In the genomic region with DNA sequence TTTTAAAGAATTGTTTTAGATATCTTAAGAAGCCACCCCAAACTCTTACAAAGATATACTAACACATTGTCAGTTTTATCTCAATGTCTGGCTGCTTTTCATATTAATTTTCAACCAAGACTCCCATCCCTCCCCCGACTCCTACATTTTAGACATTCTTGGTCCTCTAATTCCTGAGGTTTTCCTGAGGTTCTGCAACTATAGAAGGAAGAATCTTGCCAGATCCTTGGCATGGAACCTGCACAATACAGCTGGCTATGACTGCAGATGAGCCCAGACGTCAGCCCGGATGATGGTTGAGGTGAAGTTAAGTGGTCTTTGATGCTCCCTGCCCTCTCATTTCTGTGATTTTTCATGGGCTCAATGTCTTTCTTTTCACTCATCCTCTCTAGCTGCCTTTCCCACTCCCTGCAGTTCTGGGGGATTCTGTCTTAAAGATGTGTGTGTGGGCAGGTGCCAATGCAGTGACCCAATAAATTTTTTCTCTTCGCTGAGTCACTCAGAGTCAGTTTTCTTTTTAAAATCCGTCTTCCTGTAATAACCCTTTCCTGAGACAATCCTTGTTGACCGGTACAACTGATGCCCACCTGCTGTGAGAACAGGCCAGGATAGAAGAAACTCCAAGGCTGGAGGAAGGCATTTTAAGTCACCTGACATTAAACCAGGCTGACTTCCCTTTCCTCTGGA, we compare ENCODE assay signal across 17 cellular contexts.
A peak's percentile ranks its signal among the peaks of the same experiment; 100 is the strongest.
DNase-seq lines count a peak whose midpoint lies in the region; ATAC-seq, FAIRE-seq and TF ChIP-seq lines count a peak whose summit lies in the region.
"Had no signal": no experiment of that assay in that cellular context is flagged by ENCODE, and none has a peak within 500 bp of the region (broad histone marks: within the 10 kb centered on the region; RNA-seq: fewer than 3 reads in every experiment).

No MANE protein-coding gene starts in this region.

- CTCF ChIA-PET in SK-N-SH (lab: Yijun Ruan, JAX) = no interaction called here

- no peaks in the 10 kb centered on the region for H3F3A ChIP-seq in SK-N-SH (replicated peaks; ENCODE audit: insufficient read depth)
- H3F3A ChIP-seq in smooth muscle cell (ENCODE audit: low read depth) = peaks cover 7% of the 10 kb centered on the region

- H2AFZ ChIP-seq in SK-N-SH (ENCODE audit: low read depth) = no peak overlapping the region
- peak overlapping the region; percentile 59 for H2AFZ ChIP-seq in smooth muscle cell (ENCODE audit: low read depth)

- no peaks in the 10 kb centered on the region for H3K79me2 ChIP-seq in SK-N-SH (ENCODE audit: insufficient read depth)
- no peaks in the 10 kb centered on the region for H3K79me2 ChIP-seq in smooth muscle cell (ENCODE audit: low read depth)

- peak; percentile 5 for DNase-seq in ELR (ENCODE audit: low read depth)
- DNase-seq in SK-N-SH = no peak
- peak; percentile 52 for DNase-seq in fibroblast of the aortic adventitia (ENCODE audit: low read depth)
- DNase-seq in smooth muscle cell (lab: John Stamatoyannopoulos, UW; ENCODE audit: unreplicated experiment) = no peak
- no peak for DNase-seq in upper lobe of right lung
- no peak for DNase-seq in GM19239 (ENCODE audit: insufficient read length, low spot score)
- DNase-seq in DMS53 treated with DMSO at 0.1 percent for 48 hours (lab: John Stamatoyannopoulos, UW; ENCODE audit: unreplicated experiment) = no peak
- DNase-seq: activated naive CD8-positive, alpha-beta T cell treated with anti-CD3 and anti-CD28 coated beads, Interleukin-2, amount 10 ng/mL, durations not matched to agents 7 days and 5 days; hypothalamus; NCI-H146; NCI-H446; stimulated activated CD4-positive, alpha-beta T cell treated with anti-CD3 and anti-CD28 coated beads, Interleukin-1b, Interleukin-23, amount 100 ng/mL, for 48 hours; stomach had no signal

- TF ChIP-seq CTCF in SK-N-SH (IDR thresholded peaks at IDR 0.05) (no peak), fibroblast of the aortic adventitia (IDR thresholded peaks at IDR 0.05; ENCODE audit: insufficient read depth, low read length) (no peak), smooth muscle cell (IDR thresholded peaks at IDR 0.05; ENCODE audit: borderline replicate concordance, insufficient read depth, poor library complexity, severe bottlenecking) (no peak), upper lobe of right lung (IDR thresholded peaks at IDR 0.05) (no peak)

- no peaks in the 10 kb centered on the region for H4K20me1 ChIP-seq in SK-N-SH (ENCODE audit: insufficient read depth)
- no peaks in the 10 kb centered on the region for H4K20me1 ChIP-seq in smooth muscle cell (ENCODE audit: low read depth)
- H4K20me1 ChIP-seq: BLaER1 had no signal

- POLR2A ChIA-PET in SK-N-SH (lab: Yijun Ruan, JAX) = no interaction called here

- no peak overlapping the region for H3K4me3 ChIP-seq in SK-N-SH (ENCODE audit: low read depth in 2 of 2, low read length in 1 of 2)
- no peak overlapping the region for H3K4me3 ChIP-seq in fibroblast of the aortic adventitia (ENCODE audit: low read depth, low read length)
- H3K4me3 ChIP-seq in smooth muscle cell = no peak overlapping the region
- no peak overlapping the region for H3K4me3 ChIP-seq in upper lobe of right lung
- H3K4me3 ChIP-seq: BLaER1, HAP-1, stomach had no signal

- H3K4me2 ChIP-seq in SK-N-SH (peak overlapping the region; percentile 13; the same call in 1 of the 2 replicates), smooth muscle cell (peak overlapping the region; percentile 32)
- H3K4me2 ChIP-seq: BLaER1 had no signal

- intact Hi-C loops in upper lobe of right lung (cut with DNase I) = no loop called here

- H3K27ac ChIP-seq in SK-N-SH (ENCODE audit: low read depth in 2 of 2, low read length in 1 of 2) = peak overlapping the region in 1 of 2 experiments; percentile 53; a peak in 1 of 4 replicates
- H3K27ac ChIP-seq in smooth muscle cell (ENCODE audit: low read depth) = peak overlapping the region; percentile 57
- H3K27ac ChIP-seq in upper lobe of right lung = no peak overlapping the region
- H3K27ac ChIP-seq: BLaER1, stomach had no signal

- no peak for ATAC-seq in upper lobe of right lung
- ATAC-seq: Right ventricle myocardium inferior had no signal

- H3K4me1 ChIP-seq in SK-N-SH (ENCODE audit: control insufficient read depth in 1 of 2, insufficient read depth in 2 of 2, low read depth in 1 of 2, low read length in 1 of 2) (peaks cover 3 to 6% of the 10 kb centered on the region in 2 experiments; a peak in 3 of 4 replicates), smooth muscle cell (ENCODE audit: low read depth) (no peaks in the 10 kb centered on the region), upper lobe of right lung (no peaks in the 10 kb centered on the region)
- H3K4me1 ChIP-seq: BLaER1, HAP-1, stomach had no signal

- peaks cover 0 to 4% of the 10 kb centered on the region in 2 experiments for H3K36me3 ChIP-seq in SK-N-SH (replicated peaks in 1 of 2; ENCODE audit: control insufficient read depth in 1 of 2, insufficient read depth in 2 of 2, low read length in 1 of 2)
- no peaks in the 10 kb centered on the region for H3K36me3 ChIP-seq in smooth muscle cell (ENCODE audit: low read depth)
- no peaks in the 10 kb centered on the region for H3K36me3 ChIP-seq in upper lobe of right lung
- H3K36me3 ChIP-seq: BLaER1, HAP-1, stomach had no signal

- 60% methylated on average over 6 of the region's 6 CpGs for WGBS in SK-N-SH (ENCODE audit: low lambda C conversion rate)
- WGBS in smooth muscle cell (ENCODE audit: low lambda C conversion rate) = 55% methylated on average over 6 of the region's 6 CpGs

- no peak for TF ChIP-seq RAD21 in SK-N-SH (IDR thresholded peaks at IDR 0.05; ENCODE audit: low read length)

- no peaks in the 10 kb centered on the region for H3K9me2 ChIP-seq in SK-N-SH

- H3K9me3 ChIP-seq in SK-N-SH (0 out of 2 replicates have a peak, but pooled peaks cover 7% of the 10 kb centered on the region), smooth muscle cell (replicated peaks; ENCODE audit: low read depth) (peaks cover 4% of the 10 kb centered on the region), upper lobe of right lung (no peaks in the 10 kb centered on the region)
- H3K9me3 ChIP-seq: BLaER1, HAP-1 had no signal

- H3K9ac ChIP-seq in SK-N-SH (no peak overlapping the region), smooth muscle cell (ENCODE audit: low read depth) (no peak overlapping the region)
- H3K9ac ChIP-seq: BLaER1 had no signal

- H3K27me3 ChIP-seq in SK-N-SH (ENCODE audit: insufficient read depth) (no peaks in the 10 kb centered on the region), smooth muscle cell (ENCODE audit: low read depth) (no peaks in the 10 kb centered on the region), upper lobe of right lung (no peaks in the 10 kb centered on the region)
- H3K27me3 ChIP-seq: BLaER1, stomach had no signal

- no peak for FAIRE-seq in GM19239 (lab: Jason Lieb, UNC)
- FAIRE-seq: D721Med had no signal

- TF ChIP-seq EP300 in SK-N-SH (IDR thresholded peaks at IDR 0.05; ENCODE audit: borderline replicate concordance in 1 of 2, low read depth in 1 of 2, low read length in 1 of 2) = peak in 1 of 2 experiments; percentile 30; a peak in 1 of 4 replicates

TF ChIP-seq in SK-N-SH, 30 proteins besides CTCF, POLR2A, EP300 and RAD21 (continues in another document):
- peak; percentile 43; the same call in 1 of the 2 replicates for TF ChIP-seq NFIC (IDR thresholded peaks at IDR 0.05; ENCODE audit: borderline replicate concordance)
- TF ChIP-seq, protein P1, sequence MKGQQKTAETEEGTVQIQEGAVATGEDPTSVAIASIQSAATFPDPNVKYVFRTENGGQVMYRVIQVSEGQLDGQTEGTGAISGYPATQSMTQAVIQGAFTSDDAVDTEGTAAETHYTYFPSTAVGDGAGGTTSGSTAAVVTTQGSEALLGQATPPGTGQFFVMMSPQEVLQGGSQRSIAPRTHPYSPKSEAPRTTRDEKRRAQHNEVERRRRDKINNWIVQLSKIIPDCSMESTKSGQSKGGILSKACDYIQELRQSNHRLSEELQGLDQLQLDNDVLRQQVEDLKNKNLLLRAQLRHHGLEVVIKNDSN (IDR thresholded peaks at IDR 0.05; ENCODE audit: borderline replicate concordance, low read depth) = no peak
- no peak for TF ChIP-seq EZH2phosphoT487 (IDR thresholded peaks at IDR 0.05; ENCODE audit: borderline replicate concordance, low read depth)
- no peak for TF ChIP-seq TEAD4 (IDR thresholded peaks at IDR 0.05; ENCODE audit: borderline replicate concordance, insufficient read depth)
- TF ChIP-seq ELF1 (IDR thresholded peaks at IDR 0.05) = no peak
- peak; percentile 52; the same call in 1 of the 2 replicates for TF ChIP-seq TCF12 (IDR thresholded peaks at IDR 0.05)
- no peak for TF ChIP-seq RXRA (IDR thresholded peaks at IDR 0.05; ENCODE audit: borderline replicate concordance, low read depth)
- TF ChIP-seq MEF2A (IDR thresholded peaks at IDR 0.05; ENCODE audit: borderline replicate concordance, low read depth) = no peak
- TF ChIP-seq JUND (IDR thresholded peaks at IDR 0.05) = no peak; the same call in 1 of the 2 replicates
- TF ChIP-seq, protein P2, sequence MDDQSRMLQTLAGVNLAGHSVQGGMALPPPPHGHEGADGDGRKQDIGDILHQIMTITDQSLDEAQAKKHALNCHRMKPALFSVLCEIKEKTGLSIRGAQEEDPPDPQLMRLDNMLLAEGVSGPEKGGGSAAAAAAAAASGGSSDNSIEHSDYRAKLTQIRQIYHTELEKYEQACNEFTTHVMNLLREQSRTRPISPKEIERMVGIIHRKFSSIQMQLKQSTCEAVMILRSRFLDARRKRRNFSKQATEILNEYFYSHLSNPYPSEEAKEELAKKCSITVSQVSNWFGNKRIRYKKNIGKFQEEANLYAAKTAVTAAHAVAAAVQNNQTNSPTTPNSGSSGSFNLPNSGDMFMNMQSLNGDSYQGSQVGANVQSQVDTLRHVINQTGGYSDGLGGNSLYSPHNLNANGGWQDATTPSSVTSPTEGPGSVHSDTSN (IDR thresholded peaks at IDR 0.05) = 0 out of 2 replicates have a peak, but pooled peaks have one; percentile 2
- no peak for TF ChIP-seq YY1 (IDR thresholded peaks at IDR 0.05; ENCODE audit: low read depth)
- no peak for TF ChIP-seq GATA2 (CRISPR knock-in tag; IDR thresholded peaks at IDR 0.05)
- no peak for TF ChIP-seq MXI1 (IDR thresholded peaks at IDR 0.05; ENCODE audit: low read depth, low read length)
- TF ChIP-seq NRF1 (IDR thresholded peaks at IDR 0.05; ENCODE audit: low read depth, low read length) = no peak
- TF ChIP-seq, protein P3, sequence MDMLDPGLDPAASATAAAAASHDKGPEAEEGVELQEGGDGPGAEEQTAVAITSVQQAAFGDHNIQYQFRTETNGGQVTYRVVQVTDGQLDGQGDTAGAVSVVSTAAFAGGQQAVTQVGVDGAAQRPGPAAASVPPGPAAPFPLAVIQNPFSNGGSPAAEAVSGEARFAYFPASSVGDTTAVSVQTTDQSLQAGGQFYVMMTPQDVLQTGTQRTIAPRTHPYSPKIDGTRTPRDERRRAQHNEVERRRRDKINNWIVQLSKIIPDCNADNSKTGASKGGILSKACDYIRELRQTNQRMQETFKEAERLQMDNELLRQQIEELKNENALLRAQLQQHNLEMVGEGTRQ (IDR thresholded peaks at IDR 0.05; ENCODE audit: borderline replicate concordance, low read depth, low read length) = no peak

Comparison
In these comparisons a context has a peak if more than half of its experiments do, and no peak if none do; other contexts are left out.
1. DNase-seq: peak in ELR (single experiment) and fibroblast of the aortic adventitia (single experiment); none in SK-N-SH (single experiment), smooth muscle cell (single experiment), upper lobe of right lung (single experiment), GM19239 (single experiment) and DMS53 treated with DMSO at 0.1 percent for 48 hours (single experiment).